ENCODE assay signal across 8 cellular contexts in the genomic region with DNA sequence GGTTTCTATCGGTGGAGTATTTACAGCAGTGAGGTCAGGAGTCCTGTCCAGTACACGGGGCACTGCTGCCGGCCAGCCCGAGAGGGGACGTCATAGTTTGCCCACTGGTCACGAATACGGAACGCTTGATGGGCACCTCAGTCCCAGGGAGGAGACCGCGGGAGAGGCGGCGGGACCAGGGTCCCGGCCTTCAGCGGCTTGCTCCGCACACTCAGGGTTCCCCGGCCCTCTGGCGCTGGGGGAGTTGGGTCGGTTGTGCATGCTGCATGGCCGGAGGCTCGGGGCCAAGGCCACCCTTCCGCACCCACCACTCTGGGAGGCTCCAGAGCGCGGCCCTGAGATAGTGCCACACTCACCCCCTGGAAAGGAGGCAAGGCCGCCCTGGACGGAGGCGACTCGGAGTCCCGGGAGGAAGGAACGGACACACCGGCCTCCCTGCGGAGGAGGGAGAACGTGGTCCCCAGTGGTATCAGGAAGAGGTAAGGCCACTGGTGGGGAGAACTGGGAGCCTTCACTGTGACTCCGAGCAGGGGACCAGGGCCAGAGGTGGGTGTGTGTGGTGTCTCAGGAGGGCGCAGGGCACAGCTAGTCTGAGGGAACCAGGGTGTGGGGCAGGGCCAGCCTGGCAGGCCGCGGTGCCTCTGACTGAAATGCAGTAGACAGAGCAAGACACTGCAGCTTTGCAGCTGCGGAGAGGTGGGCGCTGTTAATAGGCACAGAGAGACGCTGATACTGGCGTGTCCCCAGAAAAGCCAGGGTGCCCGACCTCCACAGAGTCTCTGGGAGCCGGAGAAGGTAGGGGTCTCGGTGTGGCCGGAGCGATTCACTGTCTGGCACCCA. TPM values are rescaled to one million over a fixed set of nuclear protein-coding genes. Genes with fewer than 3 reads are reported as not detected.
A peak's percentile ranks its signal among the peaks of the same experiment; 100 is the strongest.
DNase-seq lines count a peak whose midpoint lies in the region; ATAC-seq and TF ChIP-seq lines count a peak whose summit lies in the region.
"Had no signal": no experiment of that assay in that cellular context is flagged by ENCODE, and none has a peak within 500 bp of the region (broad histone marks: within the 10 kb centered on the region; RNA-seq: fewer than 3 reads in every experiment).

No MANE protein-coding gene starts in this region.

- H2AFZ ChIP-seq in OCI-LY7 (ENCODE audit: low read length), result no peak overlapping the region

- intact Hi-C loops in OCI-LY7 (cut with micrococcal nuclease; ENCODE audit: unreplicated experiment), result loop anchor here (5.0 kb wide), 3 partner anchors 60 to 380 kb away; a partner anchor contains a TSS

- no peaks in the 10 kb centered on the region for H3K9me2 ChIP-seq in OCI-LY7 (ENCODE audit: insufficient read depth, low read length)

- POLR2A ChIA-PET in OCI-LY7 (lab: Charles Lee), result no interaction called here

- H3K4me1 ChIP-seq in OCI-LY7 (ENCODE audit: insufficient read depth, low read length, poor library complexity, severe bottlenecking), result peaks cover 6% of the 10 kb centered on the region

- peaks cover under 1% of the 10 kb centered on the region for H3K36me3 Mint-ChIP-seq in endothelial cell (ENCODE audit: low read depth, unreplicated experiment)
- peaks cover 15% of the 10 kb centered on the region for H3K36me3 Mint-ChIP-seq in nephron progenitor cell (ENCODE audit: low read depth)

- no peak overlapping the region for H3K27ac Mint-ChIP-seq in endothelial cell (ENCODE audit: unreplicated experiment)
- H3K27ac Mint-ChIP-seq in nephron progenitor cell, result no peak overlapping the region

- no peaks in the 10 kb centered on the region for H4K20me1 ChIP-seq in OCI-LY7 (ENCODE audit: insufficient read depth, low read length)

- no peaks in the 10 kb centered on the region for H3K79me2 ChIP-seq in OCI-LY7 (ENCODE audit: insufficient read depth, low read depth, low read length)

- H3K36me3 ChIP-seq in OCI-LY7 (ENCODE audit: insufficient read depth, low read length), result no peaks in the 10 kb centered on the region

- H3K9me3 Mint-ChIP-seq in endothelial cell (ENCODE audit: unreplicated experiment) (no peaks in the 10 kb centered on the region), nephron progenitor cell (no peaks in the 10 kb centered on the region)

- no peak overlapping the region for H3K27ac ChIP-seq in OCI-LY7 (ENCODE audit: low read depth, low read length, poor library complexity, severe bottlenecking)

- H3K4me1 Mint-ChIP-seq in endothelial cell (ENCODE audit: unreplicated experiment) (no peaks in the 10 kb centered on the region), nephron progenitor cell (peaks cover 24% of the 10 kb centered on the region)

- CTCF ChIA-PET in OCI-LY7 (lab: Charles Lee; ENCODE audit: unreplicated experiment), result interaction anchor here (1.1 kb wide), 1 partner anchor 25 kb away, joined by 5 read pairs; no protein-coding TSS in a partner anchor

- ATAC-seq in GM19351 (IDR thresholded peaks at IDR 0.05; ENCODE audit: unreplicated experiment), result peak; percentile 4

- no peak for DNase-seq in OCI-LY7 (ENCODE audit: low spot score)
- no peak for DNase-seq in endothelial cell (ENCODE audit: low spot score)
- DNase-seq in nephron progenitor cell, result no peak
- DNase-seq in DMS153 (lab: John Stamatoyannopoulos, UW), result no peak
- DNase-seq in NCI-H2196 (lab: John Stamatoyannopoulos, UW; ENCODE audit: unreplicated experiment), result no peak
- DNase-seq in GM19240 (ENCODE audit: insufficient read length, low spot score), result no peak

- BruUV-seq in OCI-LY7 (replicated peaks; lab: Mats Ljungman, UMichigan), result no TSS peak

- H3K9me3 ChIP-seq in OCI-LY7 (ENCODE audit: low read length), result no peaks in the 10 kb centered on the region

- peaks cover 17% of the 10 kb centered on the region for H3K27me3 Mint-ChIP-seq in endothelial cell (ENCODE audit: unreplicated experiment)
- peaks cover 68% of the 10 kb centered on the region for H3K27me3 Mint-ChIP-seq in nephron progenitor cell (ENCODE audit: low read depth, poor library complexity)

- peak overlapping the region; percentile 74 for H3K4me2 ChIP-seq in OCI-LY7 (ENCODE audit: low read length)

- no peak for TF ChIP-seq CTCF in OCI-LY7 (conservative IDR thresholded peaks at IDR 0.05; ENCODE audit: low read length)
- TF ChIP-seq CTCF in endothelial cell (IDR thresholded peaks at IDR 0.05; ENCODE audit: unreplicated experiment), result no peak
- no peak for TF ChIP-seq CTCF in nephron progenitor cell (IDR thresholded peaks at IDR 0.05)

- peak overlapping the region; percentile 58 for H3K4me3 ChIP-seq in OCI-LY7 (ENCODE audit: low read depth, low read length, poor library complexity, severe bottlenecking)

- peak overlapping the region; percentile 67 for H3K4me3 Mint-ChIP-seq in endothelial cell (ENCODE audit: unreplicated experiment)
- H3K4me3 Mint-ChIP-seq in nephron progenitor cell, result peak overlapping the region; percentile 80

RNA-seq across cellular contexts. Expression of a gene that starts 28.6 kb away (rescaled TPM):
- total RNA-seq in OCI-LY7 (2014; rRNA removed; shearing (Covaris generic)), result not detected in 2 replicates
- not detected in 2 replicates for total RNA-seq in OCI-LY7 (2022)
- total RNA-seq in endothelial cell (ENCODE audit: unreplicated experiment), result not detected
- total RNA-seq: subcutaneous adipose tissue had no signal

RNA-seq across cellular contexts. Expression of a gene that starts 51.7 kb away (rescaled TPM):
- total RNA-seq in OCI-LY7 (2014; rRNA removed; shearing (Covaris generic)), result 35.0 and 44.2 TPM in 2 replicates
- 25.2 and 29.8 TPM in 2 replicates for total RNA-seq in OCI-LY7 (2022)
- total RNA-seq in endothelial cell (ENCODE audit: unreplicated experiment), result 32.2 TPM

RNA-seq across cellular contexts. Expression of a gene that starts 51.8 kb away (rescaled TPM):
- 37.5 and 41.8 TPM in 2 replicates for total RNA-seq in OCI-LY7 (2014; rRNA removed; shearing (Covaris generic))
- total RNA-seq in OCI-LY7 (2022) (27.8 and 28.2 TPM in 2 replicates), endothelial cell (ENCODE audit: unreplicated experiment) (13.4 TPM)
